Comparison of ENCODE assay signal across 8 cellular contexts in the genomic region with DNA sequence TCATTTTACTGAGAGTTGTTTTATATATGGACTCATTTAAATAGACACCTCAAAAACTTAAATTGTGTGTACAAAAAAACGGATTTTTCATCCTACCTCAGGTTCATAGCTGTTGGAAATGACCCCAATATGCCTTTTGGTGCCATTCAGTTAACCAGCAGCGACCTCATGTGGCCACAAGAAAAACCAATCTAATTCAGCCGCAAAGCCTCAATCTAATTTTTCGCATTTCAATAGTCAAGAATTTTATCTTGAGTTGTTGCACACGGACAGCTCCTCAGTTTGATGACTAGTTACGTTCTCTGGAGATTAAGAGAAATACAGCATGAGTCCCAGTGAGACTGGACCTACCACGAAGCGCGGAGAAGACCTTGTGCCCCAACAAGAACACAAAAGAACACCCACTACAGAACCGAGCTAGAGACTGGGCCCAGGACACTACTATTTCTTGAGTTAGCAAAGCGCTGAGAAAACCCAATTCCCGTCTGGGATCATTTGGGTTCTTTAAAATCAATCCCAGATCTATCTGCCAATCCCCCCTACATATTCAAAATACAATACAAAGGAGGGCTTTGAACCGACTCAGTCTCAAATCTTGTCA. TPM values are rescaled to one million over a fixed set of nuclear protein-coding genes. Genes with fewer than 3 reads are reported as not detected.
DNase-seq lines count a peak whose midpoint lies in the region; ATAC-seq and TF ChIP-seq lines count a peak whose summit lies in the region.

No MANE protein-coding gene starts in this region.

- H3K9me2 ChIP-seq in neural cell (ENCODE audit: insufficient read depth, low read length), result no peaks in the 10 kb centered on the region

- peak overlapping the region; percentile 2 to 83 (median 57) for H3K4me3 Mint-ChIP-seq in CD8-positive, alpha-beta memory T cell

- no peaks in the 10 kb centered on the region for H3F3A ChIP-seq in neural cell (ENCODE audit: insufficient read depth, low read length, poor library complexity, severe bottlenecking)

- peaks cover 9% of the 10 kb centered on the region for H3K4me1 ChIP-seq in CD8-positive, alpha-beta memory T cell (ENCODE audit: insufficient read depth, low read length)
- H3K4me1 ChIP-seq in vagina, result peaks cover 11% of the 10 kb centered on the region

- H3K4me3 ChIP-seq in CD8-positive, alpha-beta memory T cell (ENCODE audit: low read length), result no peak overlapping the region
- no peak overlapping the region for H3K4me3 ChIP-seq in HL-60 (replicated peaks; ENCODE audit: insufficient read depth, low read length)
- no peak overlapping the region for H3K4me3 ChIP-seq in neural cell (ENCODE audit: low read length)
- H3K4me3 ChIP-seq in vagina, result no peak overlapping the region

- TF ChIP-seq EP300 in neural cell (conservative IDR thresholded peaks at IDR 0.05; ENCODE audit: poor library complexity, severe bottlenecking), result no peak

- no peak overlapping the region for H3K27ac ChIP-seq in CD8-positive, alpha-beta memory T cell (ENCODE audit: low read depth, low read length)
- H3K27ac ChIP-seq in HL-60 (replicated peaks) (no peak overlapping the region), neural cell (ENCODE audit: low read length) (no peak overlapping the region), vagina (no peak overlapping the region)

- peaks cover 8% of the 10 kb centered on the region for H3K27me3 ChIP-seq in CD8-positive, alpha-beta memory T cell (ENCODE audit: insufficient read depth, low read length, poor library complexity, severe bottlenecking)
- no peaks in the 10 kb centered on the region for H3K27me3 ChIP-seq in HL-60 (ENCODE audit: insufficient read depth, poor library complexity, severe bottlenecking)
- H3K27me3 ChIP-seq in neural cell (ENCODE audit: insufficient read depth, low read depth, low read length), result no peaks in the 10 kb centered on the region
- no peaks in the 10 kb centered on the region for H3K27me3 ChIP-seq in vagina

- intact Hi-C loops in vagina (cut with DNase I), result loop anchor here (5.0 to 10.0 kb wide), 2 partner anchors 105 to 153 kb away; no protein-coding TSS in a partner anchor

- no peaks in the 10 kb centered on the region for H4K20me1 ChIP-seq in neural cell (ENCODE audit: insufficient read depth)

- peak overlapping the region in 3 of 8 donors; percentile 1 to 39 (median 24) for H3K27ac Mint-ChIP-seq in CD8-positive, alpha-beta memory T cell

- no peak overlapping the region for H3K4me2 ChIP-seq in neural cell (ENCODE audit: low read length)

- H3K9ac ChIP-seq in neural cell (ENCODE audit: low read length), result no peak overlapping the region

- no peak for TF ChIP-seq POLR2A in vagina (IDR thresholded peaks at IDR 0.05)

- peaks cover 11 to 14% (median 11%) of the 10 kb centered on the region in 3 donors for H3K4me1 Mint-ChIP-seq in CD8-positive, alpha-beta memory T cell

- POLR2A ChIA-PET in CD8-positive, alpha-beta memory T cell (lab: Charles Lee), result no interaction called here

- peak; percentile 67 for TF ChIP-seq CTCF in HL-60 (IDR thresholded peaks at IDR 0.05; ENCODE audit: insufficient read depth, low read length)
- TF ChIP-seq CTCF in neural cell (IDR thresholded peaks at IDR 0.05; ENCODE audit: poor library complexity, severe bottlenecking), result peak; percentile 95
- peak; percentile 86 to 95 (median 88) for TF ChIP-seq CTCF in vagina (IDR thresholded peaks at IDR 0.05)

- no peaks in the 10 kb centered on the region for H3K9me3 ChIP-seq in CD8-positive, alpha-beta memory T cell (ENCODE audit: low read length)
- H3K9me3 ChIP-seq in neural cell (ENCODE audit: low read length) (no peaks in the 10 kb centered on the region), vagina (no peaks in the 10 kb centered on the region)

- no peaks in the 10 kb centered on the region for H3K36me3 Mint-ChIP-seq in CD8-positive, alpha-beta memory T cell

- H3K36me3 ChIP-seq in CD8-positive, alpha-beta memory T cell (ENCODE audit: insufficient read depth, low read length), result no peaks in the 10 kb centered on the region
- H3K36me3 ChIP-seq in neural cell (ENCODE audit: insufficient read depth, low read length) (no peaks in the 10 kb centered on the region), vagina (no peaks in the 10 kb centered on the region)

- peak; percentile 28 to 68 (median 34) for DNase-seq in CD8-positive, alpha-beta memory T cell
- DNase-seq in HL-60 (ENCODE audit: low read depth in 1 of 2, low spot score in 1 of 2), result peak; percentile 35 to 53
- DNase-seq in NOMO-1 (lab: John Stamatoyannopoulos, UW; ENCODE audit: unreplicated experiment in 2 of 2), result peak; percentile 67 to 68
- peak; percentile 15 for DNase-seq in activated CD8-positive, alpha-beta memory T cell treated with anti-CD3 and anti-CD28 coated beads, Interleukin-2, amount 50 U/mL, for 24 hours (ENCODE audit: extremely low read depth)
- DNase-seq in fibroblast of gingiva (ENCODE audit: low read depth), result peak; percentile 61
- no peak for DNase-seq in vagina (ENCODE audit: extremely low spot score in 2 of 2)

- H3K27me3 Mint-ChIP-seq in CD8-positive, alpha-beta memory T cell, result peaks cover 16 to 22% of the 10 kb centered on the region in 2 donors

- no peaks in the 10 kb centered on the region for H3K79me2 ChIP-seq in neural cell (replicated peaks; ENCODE audit: insufficient read depth, low read length)

- peak; percentile 97 for TF ChIP-seq RAD21 in neural cell (conservative IDR thresholded peaks at IDR 0.05)

- ATAC-seq in GM21723 (IDR thresholded peaks at IDR 0.05; ENCODE audit: unreplicated experiment), result no peak

- no peaks in the 10 kb centered on the region for H3K9me3 Mint-ChIP-seq in CD8-positive, alpha-beta memory T cell

- no peak overlapping the region for H2AFZ ChIP-seq in neural cell (ENCODE audit: low read depth, low read length)

- CTCF ChIA-PET in CD8-positive, alpha-beta memory T cell (lab: Charles Lee), result interaction anchor here (0.7 to 2.6 kb wide), 14 partner anchors 8 to 944 kb away, joined by 3 to 8 read pairs (median 4); no protein-coding TSS in a partner anchor

TF ChIP-seq in neural cell, 6 proteins besides CTCF, POLR2A, EP300 and RAD21:
- TF ChIP-seq EZH2 (IDR thresholded peaks at IDR 0.05; ENCODE audit: borderline replicate concordance, insufficient read depth, low read length, poor library complexity, severe bottlenecking) (no peak), TAF1 (IDR thresholded peaks at IDR 0.05; ENCODE audit: low read depth) (no peak), POLR2AphosphoS5 (IDR thresholded peaks at IDR 0.05) (no peak), MXI1 (conservative IDR thresholded peaks at IDR 0.05; ENCODE audit: poor library complexity, severe bottlenecking) (peak; percentile 14), SMC3 (conservative IDR thresholded peaks at IDR 0.05; ENCODE audit: poor library complexity) (peak; percentile 96)
- TF ChIP-seq, protein P1, sequence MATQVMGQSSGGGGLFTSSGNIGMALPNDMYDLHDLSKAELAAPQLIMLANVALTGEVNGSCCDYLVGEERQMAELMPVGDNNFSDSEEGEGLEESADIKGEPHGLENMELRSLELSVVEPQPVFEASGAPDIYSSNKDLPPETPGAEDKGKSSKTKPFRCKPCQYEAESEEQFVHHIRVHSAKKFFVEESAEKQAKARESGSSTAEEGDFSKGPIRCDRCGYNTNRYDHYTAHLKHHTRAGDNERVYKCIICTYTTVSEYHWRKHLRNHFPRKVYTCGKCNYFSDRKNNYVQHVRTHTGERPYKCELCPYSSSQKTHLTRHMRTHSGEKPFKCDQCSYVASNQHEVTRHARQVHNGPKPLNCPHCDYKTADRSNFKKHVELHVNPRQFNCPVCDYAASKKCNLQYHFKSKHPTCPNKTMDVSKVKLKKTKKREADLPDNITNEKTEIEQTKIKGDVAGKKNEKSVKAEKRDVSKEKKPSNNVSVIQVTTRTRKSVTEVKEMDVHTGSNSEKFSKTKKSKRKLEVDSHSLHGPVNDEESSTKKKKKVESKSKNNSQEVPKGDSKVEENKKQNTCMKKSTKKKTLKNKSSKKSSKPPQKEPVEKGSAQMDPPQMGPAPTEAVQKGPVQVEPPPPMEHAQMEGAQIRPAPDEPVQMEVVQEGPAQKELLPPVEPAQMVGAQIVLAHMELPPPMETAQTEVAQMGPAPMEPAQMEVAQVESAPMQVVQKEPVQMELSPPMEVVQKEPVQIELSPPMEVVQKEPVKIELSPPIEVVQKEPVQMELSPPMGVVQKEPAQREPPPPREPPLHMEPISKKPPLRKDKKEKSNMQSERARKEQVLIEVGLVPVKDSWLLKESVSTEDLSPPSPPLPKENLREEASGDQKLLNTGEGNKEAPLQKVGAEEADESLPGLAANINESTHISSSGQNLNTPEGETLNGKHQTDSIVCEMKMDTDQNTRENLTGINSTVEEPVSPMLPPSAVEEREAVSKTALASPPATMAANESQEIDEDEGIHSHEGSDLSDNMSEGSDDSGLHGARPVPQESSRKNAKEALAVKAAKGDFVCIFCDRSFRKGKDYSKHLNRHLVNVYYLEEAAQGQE (IDR thresholded peaks at IDR 0.05; ENCODE audit: borderline replicate concordance), result no peak

RNA-seq across cellular contexts. Expression of a gene that starts 1.1 kb away (rescaled TPM):
- not detected for total RNA-seq in CD8-positive, alpha-beta memory T cell
- not detected for polyA plus RNA-seq in CD8-positive, alpha-beta memory T cell
- polyA plus RNA-seq in neural cell, result 0.92 TPM in 1 of 2 replicates, not detected in the other
- polyA minus RNA-seq in neural cell, result 0.49 TPM in 1 of 2 replicates, not detected in the other
- total RNA-seq in vagina, result not detected

Comparison
In these comparisons a context has a peak if more than half of its experiments do, and no peak if none do; other contexts are left out.
1. DNase-seq: peak in CD8-positive, alpha-beta memory T cell (5 of 5), HL-60 (2 of 2), NOMO-1 (2 of 2), activated CD8-positive, alpha-beta memory T cell treated with anti-CD3 and anti-CD28 coated beads, Interleukin-2, amount 50 U/mL, for 24 hours (single experiment) and fibroblast of gingiva (single experiment); none in vagina (0 of 2).
2. Peak in every context shown above with its lines, with median percentiles within 50 percentile points of each other: CTCF ChIP-seq.